In genomic region chr12:27751386-27752047, GRCh38 we compare ENCODE assay signal across 16 cellular contexts. TPM values are rescaled to one million over a fixed set of nuclear protein-coding genes. Genes with fewer than 3 reads are reported as not detected.
DNase-seq lines count a peak whose midpoint lies in the region; ATAC-seq lines count a peak whose summit lies in the region.
"Had no signal": no experiment of that assay in that cellular context is flagged by ENCODE, and none has a peak within 500 bp of the region (broad histone marks: within the 10 kb centered on the region; RNA-seq: fewer than 3 reads in every experiment).

No MANE protein-coding gene starts in this region.

- H3K4me3 Mint-ChIP-seq in stimulated activated naive B cell treated with anti-CD40 and anti-IgM and Interleukin-4, amounts not matched to agents 10 μg/mL and 1 μg/mL and 100 μg/mL, for 72 hours = no peak overlapping the region
- H3K4me3 Mint-ChIP-seq: stimulated activated naive CD8-positive, alpha-beta T cell treated with anti-CD3 and anti-CD28 coated beads, Interleukin-15, amount 100 ng/mL, for 72 hours had no signal

- H3K27me3 Mint-ChIP-seq in stimulated activated naive B cell treated with anti-CD40 and anti-IgM and Interleukin-4, amounts not matched to agents 10 μg/mL and 1 μg/mL and 100 μg/mL, for 72 hours = no peaks in the 10 kb centered on the region
- H3K27me3 Mint-ChIP-seq: stimulated activated naive CD8-positive, alpha-beta T cell treated with anti-CD3 and anti-CD28 coated beads, Interleukin-15, amount 100 ng/mL, for 72 hours had no signal

- H3K36me3 Mint-ChIP-seq in stimulated activated naive B cell treated with anti-CD40 and anti-IgM and Interleukin-4, amounts not matched to agents 10 μg/mL and 1 μg/mL and 100 μg/mL, for 72 hours = peaks cover 22 to 28% of the 10 kb centered on the region in 2 donors

- peak overlapping the region; percentile 5 for H3K27ac Mint-ChIP-seq in stimulated activated naive B cell treated with anti-CD40 and anti-IgM and Interleukin-4, amounts not matched to agents 10 μg/mL and 1 μg/mL and 100 μg/mL, for 72 hours

- no peaks in the 10 kb centered on the region for H3K4me1 Mint-ChIP-seq in stimulated activated naive B cell treated with anti-CD40 and anti-IgM and Interleukin-4, amounts not matched to agents 10 μg/mL and 1 μg/mL and 100 μg/mL, for 72 hours

- H3K9me3 Mint-ChIP-seq in stimulated activated naive B cell treated with anti-CD40 and anti-IgM and Interleukin-4, amounts not matched to agents 10 μg/mL and 1 μg/mL and 100 μg/mL, for 72 hours = no peaks in the 10 kb centered on the region
- H3K9me3 Mint-ChIP-seq: stimulated activated naive CD8-positive, alpha-beta T cell treated with anti-CD3 and anti-CD28 coated beads, Interleukin-15, amount 100 ng/mL, for 72 hours had no signal

- ATAC-seq in esophagus mucosa = peak; percentile 90
- no peak for ATAC-seq in stimulated activated naive B cell treated with anti-CD40 and anti-IgM and Interleukin-4, amounts not matched to agents 10 μg/mL and 1 μg/mL and 100 μg/mL, for 72 hours (replicated peaks)
- no peak for ATAC-seq in HG03135 (IDR thresholded peaks at IDR 0.05; ENCODE audit: unreplicated experiment)
- no peak for ATAC-seq in HG02973 (IDR thresholded peaks at IDR 0.05; ENCODE audit: unreplicated experiment)
- ATAC-seq: GM12878; stimulated activated naive CD8-positive, alpha-beta T cell treated with anti-CD3 and anti-CD28 coated beads, Interleukin-15, amount 100 ng/mL, for 72 hours had no signal

- DNase-seq in DMS 273 (lab: John Stamatoyannopoulos, UW; ENCODE audit: unreplicated experiment) (peak; percentile 3), DMS 273 treated with DMSO at 0.1 percent for 48 hours (lab: John Stamatoyannopoulos, UW) (no peak), NCI-H2196 treated with DMSO at 0.1 percent for 48 hours (lab: John Stamatoyannopoulos, UW; ENCODE audit: unreplicated experiment) (peak; percentile 49), SKM-1 treated with dmso at 0.1 percent for 144 hours (lab: John Stamatoyannopoulos, UW; ENCODE audit: unreplicated experiment) (no peak)
- DNase-seq in stimulated activated naive B cell treated with anti-CD40 and anti-IgM and Interleukin-4, amounts not matched to agents 10 μg/mL and 1 μg/mL and 100 μg/mL, for 72 hours = no peak
- DNase-seq: effector memory CD4-positive, alpha-beta T cell; hippocampal formation; mesenchymal stem cell; stimulated activated CD4-positive, alpha-beta T cell treated with anti-CD3 and anti-CD28 coated beads, Interleukin-2, amount 100 ng/mL, for 48 hours; stimulated activated naive CD8-positive, alpha-beta T cell treated with anti-CD3 and anti-CD28 coated beads, Interleukin-15, amount 100 ng/mL, for 72 hours had no signal

RNA-seq across cellular contexts. Expression of gene KLHL42, which starts 28.5 kb away (rescaled TPM):
- 7.1 TPM for total RNA-seq in esophagus mucosa

RNA-seq across cellular contexts. Expression of gene MANSC4, which starts 28.5 kb away (rescaled TPM):
- not detected for total RNA-seq in esophagus mucosa
- total RNA-seq: A172; T-helper 1 cell treated with Interleukin-12 subunit alpha and Interleukin-12 subunit beta and Interleukin-4 antibody, amounts not matched to agents 30 ng/mL and 1 ng/mL, for 36 hours had no signal

RNA-seq across cellular contexts. Expression of gene MRPS35, which starts 40.9 kb away (rescaled TPM):
- total RNA-seq in esophagus mucosa = 37.7 TPM

RNA-seq across cellular contexts. Expression of gene REP15, which starts 55.3 kb away (rescaled TPM):
- total RNA-seq in esophagus mucosa = 0.40 TPM
- total RNA-seq: GM12878 had no signal

Comparison
In these comparisons a context has a peak if more than half of its experiments do, and no peak if none do; other contexts are left out.
1. DNase-seq: peak in DMS 273 (single experiment) and NCI-H2196 treated with DMSO at 0.1 percent for 48 hours (single experiment); none in DMS 273 treated with DMSO at 0.1 percent for 48 hours (single experiment), stimulated activated naive B cell treated with anti-CD40 and anti-IgM and Interleukin-4, amounts not matched to agents 10 μg/mL and 1 μg/mL and 100 μg/mL, for 72 hours (single experiment) and SKM-1 treated with dmso at 0.1 percent for 144 hours (single experiment).